ENCODE assay signal across 10 cellular contexts in the genomic region with DNA sequence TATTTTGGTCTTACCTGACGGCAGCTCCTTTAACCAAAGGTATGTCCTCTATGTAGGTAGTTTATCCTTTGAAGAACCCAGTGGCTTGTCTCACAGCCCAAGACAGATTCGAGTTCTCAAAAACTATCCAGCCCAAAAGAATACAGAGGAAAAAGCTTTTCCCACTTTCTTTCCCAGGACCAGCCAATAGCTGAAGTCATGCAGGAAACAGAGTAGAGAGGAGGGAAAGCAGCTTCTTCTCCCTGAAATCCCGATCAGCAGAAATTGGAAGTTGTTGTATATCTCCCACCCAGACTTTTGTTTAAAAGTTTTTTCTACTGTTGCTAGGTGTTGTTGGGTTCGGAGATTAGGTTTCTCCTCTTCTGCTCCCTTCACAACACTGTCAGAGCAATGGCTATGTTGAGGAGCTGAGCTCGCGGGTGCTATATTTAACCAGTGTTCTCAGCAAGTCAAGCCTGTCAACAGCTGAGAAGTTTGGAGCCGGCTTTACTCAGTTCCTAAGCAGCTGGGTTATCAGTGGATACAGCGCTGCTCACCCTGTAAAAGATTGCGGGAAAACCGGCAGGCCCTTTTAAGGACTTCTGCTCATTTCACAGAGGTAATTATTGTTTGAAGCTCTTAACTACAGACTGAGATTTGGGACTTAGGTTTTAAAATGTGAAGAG. TPM values are rescaled to one million over a fixed set of nuclear protein-coding genes. Genes with fewer than 3 reads are reported as not detected.
DNase-seq lines count a peak whose midpoint lies in the region; ATAC-seq and TF ChIP-seq lines count a peak whose summit lies in the region.
"Had no signal": no experiment of that assay in that cellular context is flagged by ENCODE, and none has a peak within 500 bp of the region (broad histone marks: within the 10 kb centered on the region; RNA-seq: fewer than 3 reads in every experiment).

Gene FILIP1 (minus strand): TSS at position 401 of the 665 bp plus-strand sequence. CDS start 78,828 bp downstream, outside the sequence.

- CTCF ChIA-PET in WTC11 (lab: Charles Lee), result interaction anchor here (0.8 to 1.9 kb wide), 4 partner anchors 12 to 196 kb away, joined by 3 to 8 read pairs (median 4); no protein-coding TSS in a partner anchor

- H3K4me1 ChIP-seq in heart right ventricle, result peaks cover 0 to 63% (median 49%) of the 10 kb centered on the region in 9 donors

- peak within 1 kb of the TSS; percentile 38 to 71 (median 56) for H3K4me3 ChIP-seq in heart right ventricle

- H3K4me1 Mint-ChIP-seq in WTC11, result peaks cover 15% of the 10 kb centered on the region; the same call in 1 of the 2 replicates
- H3K4me1 Mint-ChIP-seq in osteocyte (ENCODE audit: unreplicated experiment), result peaks cover 17% of the 10 kb centered on the region

- H3K9me3 Mint-ChIP-seq in WTC11 (no peaks in the 10 kb centered on the region), osteocyte (ENCODE audit: unreplicated experiment) (no peaks in the 10 kb centered on the region)

- 2 to 4% methylated on average over 10 of the region's 10 CpGs for WGBS in heart right ventricle, 2 donors

- ATAC-seq in WTC11 (peak; percentile 74), heart right ventricle (peak; percentile 87 to 96 (median 90)), HG02938 (IDR thresholded peaks at IDR 0.05; ENCODE audit: unreplicated experiment) (no peak), HG03135 (IDR thresholded peaks at IDR 0.05; ENCODE audit: unreplicated experiment) (no peak), GM21515 (IDR thresholded peaks at IDR 0.05; ENCODE audit: unreplicated experiment) (no peak)

- DNase-seq in EH (ENCODE audit: low read depth) (peak; percentile 19), WTC11 (ENCODE audit: low spot score) (no peak), heart right ventricle (peak in 1 of 2 donors; percentile 86), posterior vena cava (ENCODE audit: low spot score) (peak; percentile 78), osteocyte (ENCODE audit: extremely low spot score, unreplicated experiment) (no peak)
- DNase-seq: DMS153, GOT3 had no signal

- H3K27me3 Mint-ChIP-seq in WTC11 (ENCODE audit: low read depth), result no peaks in the 10 kb centered on the region
- peaks cover 8% of the 10 kb centered on the region for H3K27me3 Mint-ChIP-seq in osteocyte (ENCODE audit: unreplicated experiment)

- no peak within 1 kb of the TSS for H3K4me3 Mint-ChIP-seq in WTC11
- no peak within 1 kb of the TSS for H3K4me3 Mint-ChIP-seq in osteocyte (ENCODE audit: unreplicated experiment)

- no peaks in the 10 kb centered on the region for H3K36me3 Mint-ChIP-seq in WTC11
- no peaks in the 10 kb centered on the region for H3K36me3 Mint-ChIP-seq in osteocyte (ENCODE audit: unreplicated experiment)

- intact Hi-C loops in heart right ventricle (cut with DNase I), result loop anchor here in 4 of 10 donors (2.0 to 10.0 kb wide), 7 partner anchors 56 to 126 kb away; no protein-coding TSS in a partner anchor
- intact Hi-C loops in posterior vena cava (cut with DNase I), result no loop called here

- POLR2A ChIA-PET in WTC11 (lab: Charles Lee), result interaction anchor here (0.6 to 0.8 kb wide), 2 partner anchors 249 to 319 kb away, joined by 3 read pairs; no protein-coding TSS in a partner anchor

- no peaks in the 10 kb centered on the region for H3K27me3 ChIP-seq in heart right ventricle

- TF ChIP-seq CTCF in WTC11 (IDR thresholded peaks at IDR 0.05) (no peak), heart right ventricle (IDR thresholded peaks at IDR 0.05) (no peak), osteocyte (IDR thresholded peaks at IDR 0.05) (no peak)

- H3K9me3 ChIP-seq in heart right ventricle, result no peaks in the 10 kb centered on the region

- no peaks in the 10 kb centered on the region for H3K36me3 ChIP-seq in heart right ventricle

- H3K27ac Mint-ChIP-seq in WTC11 (0 out of 2 replicates have a peak within 1 kb of the TSS, but pooled peaks have one; percentile 3), osteocyte (ENCODE audit: unreplicated experiment) (no peak within 1 kb of the TSS)

- peak within 1 kb of the TSS; percentile 75 to 95 (median 90) for H3K27ac ChIP-seq in heart right ventricle

TF ChIP-seq in WTC11, 78 proteins besides CTCF, POLR2A, EP300 and RAD21:
- TF ChIP-seq ETV6 (CRISPR knock-in tag; IDR thresholded peaks at IDR 0.05), result no peak
- TF ChIP-seq ZNF263 (CRISPR knock-in tag; IDR thresholded peaks at IDR 0.05; ENCODE audit: low read depth), result no peak

RNA-seq across cellular contexts. Expression of gene FILIP1, which starts in this region (rescaled TPM):
- total RNA-seq in WTC11 (2021) (2.9 to 5.6 TPM (median 5.1 TPM) in 3 replicates), heart right ventricle (100 to 1,000 TPM; 112 to 269 (median 205) TPM), posterior vena cava (10 to 100 TPM; 40.3 to 43.2 TPM), osteocyte (0.05 and 0.10 TPM in 2 replicates)
- polyA plus RNA-seq in heart right ventricle, result 10 to 100 TPM; 16.8 to 73.2 TPM

Comparison
In these comparisons a context has a peak if more than half of its experiments do, and no peak if none do; other contexts are left out.
1. DNase-seq: peak in EH (single experiment) and posterior vena cava (single experiment); none in WTC11 (single experiment) and osteocyte (single experiment).
2. ATAC-seq: peak in WTC11 (single experiment) and heart right ventricle (8 of 8); none in HG02938 (single experiment), HG03135 (single experiment) and GM21515 (single experiment).